13 cellular contexts compared by ENCODE assay signal in genomic region chr11:33779849-33780528, GRCh38. TPM values are rescaled to one million over a fixed set of nuclear protein-coding genes. Genes with fewer than 3 reads are reported as not detected.
A peak's percentile ranks its signal among the peaks of the same experiment; 100 is the strongest.
DNase-seq lines count a peak whose midpoint lies in the region; ATAC-seq, FAIRE-seq and TF ChIP-seq lines count a peak whose summit lies in the region.
"Had no signal": no experiment of that assay in that cellular context is flagged by ENCODE, and none has a peak within 500 bp of the region (broad histone marks: within the 10 kb centered on the region; RNA-seq: fewer than 3 reads in every experiment).

No MANE protein-coding gene starts in this region.

- H3K27ac ChIP-seq in tibial artery, result no peak overlapping the region
- no peak overlapping the region for H3K27ac ChIP-seq in A673 (ENCODE audit: low read depth, low read length, poor library complexity, severe bottlenecking)
- H3K27ac ChIP-seq: BLaER1 had no signal

- peaks cover 0 to 17% of the 10 kb centered on the region in 2 donors for H3K27me3 ChIP-seq in tibial artery
- no peaks in the 10 kb centered on the region for H3K27me3 ChIP-seq in A673 (replicated peaks; ENCODE audit: insufficient read depth, low read depth, low read length, poor library complexity)

- H3K9me3 Mint-ChIP-seq in nephron progenitor cell, result no peaks in the 10 kb centered on the region
- H3K9me3 Mint-ChIP-seq: T-helper 2 cell treated with Interferon-gamma antibody and Interleukin-4, amounts not matched to agents 5 μg/mL and 100 μg/mL, for 36 hours had no signal

- peaks cover 32% of the 10 kb centered on the region for H3K27me3 Mint-ChIP-seq in nephron progenitor cell (ENCODE audit: low read depth, poor library complexity)

- H3K27ac Mint-ChIP-seq in nephron progenitor cell, result no peak overlapping the region
- H3K27ac Mint-ChIP-seq: T-helper 2 cell treated with Interferon-gamma antibody and Interleukin-4, amounts not matched to agents 5 μg/mL and 100 μg/mL, for 36 hours had no signal

- CTCF ChIA-PET in A673 (lab: Charles Lee), result no interaction called here

- no peaks in the 10 kb centered on the region for H3K36me3 Mint-ChIP-seq in nephron progenitor cell (ENCODE audit: low read depth)

- FAIRE-seq in RCC 7860 (lab: Jason Lieb, UNC), result no peak

- peaks cover 35% of the 10 kb centered on the region for H3K4me1 Mint-ChIP-seq in nephron progenitor cell

- intact Hi-C loops in tibial artery (cut with DNase I; ENCODE audit: low total_unique reads) (no loop called here), A673 (cut with micrococcal nuclease; ENCODE audit: unreplicated experiment) (no loop called here)

- no peak for ATAC-seq in activated CD4-positive, CD25-positive, alpha-beta regulatory T cell treated with anti-CD3 and anti-CD28 coated beads, Interleukin-2, amount 50 U/mL, for 24 hours

- BruUV-seq in A673 (replicated peaks; lab: Mats Ljungman, UMichigan), result no TSS peak

- H3K4me1 ChIP-seq in tibial artery (peaks cover 0 to 20% (median 5%) of the 10 kb centered on the region in 4 donors), A673 (ENCODE audit: insufficient read depth, low read length, poor library complexity, severe bottlenecking) (peaks cover 33% of the 10 kb centered on the region)

- H3K4me3 ChIP-seq in fibroblast of pulmonary artery (replicated peaks; ENCODE audit: low read depth, low read length) (no peak overlapping the region), tibial artery (no peak overlapping the region), A673 (ENCODE audit: low read depth, low read length, poor library complexity, severe bottlenecking) (no peak overlapping the region)
- H3K4me3 ChIP-seq: BLaER1 had no signal

- DNase-seq in AG08396 (ENCODE audit: low spot score), result peak; percentile 76
- peak; percentile 20 for DNase-seq in RCC 7860 (ENCODE audit: low spot score)
- DNase-seq in fibroblast of pulmonary artery (ENCODE audit: low read depth), result peak; percentile 85
- DNase-seq in nephron progenitor cell, result no peak
- no peak for DNase-seq in stimulated activated CD4-positive, alpha-beta T cell treated with anti-CD3 and anti-CD28 coated beads, Interleukin-2, amount 100 ng/mL, for 48 hours
- no peak for DNase-seq in tibial artery
- DNase-seq in A673 (ENCODE audit: low spot score), result no peak
- DNase-seq: amygdala, foreskin melanocyte, NCI-H1694 treated with DMSO at 0.1 percent for 48 hours had no signal

- H3K36me3 ChIP-seq in tibial artery (no peaks in the 10 kb centered on the region), A673 (ENCODE audit: insufficient read depth, low read length, poor library complexity, severe bottlenecking) (no peaks in the 10 kb centered on the region)
- H3K36me3 ChIP-seq: BLaER1 had no signal

- H3K9me3 ChIP-seq in tibial artery (no peaks in the 10 kb centered on the region), A673 (ENCODE audit: low read depth, low read length, poor library complexity, severe bottlenecking) (no peaks in the 10 kb centered on the region)
- H3K9me3 ChIP-seq: BLaER1 had no signal

- peak overlapping the region; percentile 8 for H3K4me3 Mint-ChIP-seq in nephron progenitor cell
- H3K4me3 Mint-ChIP-seq: T-helper 2 cell treated with Interferon-gamma antibody and Interleukin-4, amounts not matched to agents 5 μg/mL and 100 μg/mL, for 36 hours had no signal

- TF ChIP-seq CTCF in fibroblast of pulmonary artery (IDR thresholded peaks at IDR 0.05; ENCODE audit: low read length, missing control alignments), result no peak
- TF ChIP-seq CTCF in nephron progenitor cell (IDR thresholded peaks at IDR 0.05), result no peak
- TF ChIP-seq CTCF in tibial artery (IDR thresholded peaks at IDR 0.05), result no peak
- TF ChIP-seq CTCF in A673 (conservative IDR thresholded peaks at IDR 0.05; ENCODE audit: low read depth, low read length), result no peak

- POLR2A ChIA-PET in A673 (lab: Charles Lee; ENCODE audit: low non-redundant PET), result no interaction called here

RNA-seq across cellular contexts. Expression of gene FBXO3, which starts 5.7 kb away (rescaled TPM):
- total RNA-seq in A673 (2021), result 59.2 and 64.6 TPM in 2 replicates

RNA-seq across cellular contexts. Expression of gene CD59, which starts 43.8 kb away (rescaled TPM):
- 193 and 204 TPM in 2 replicates for total RNA-seq in A673 (2021)

Comparison
In these comparisons a context has a peak if more than half of its experiments do, and no peak if none do; other contexts are left out.
1. DNase-seq: peak in AG08396 (single experiment), RCC 7860 (single experiment) and fibroblast of pulmonary artery (single experiment); none in nephron progenitor cell (single experiment), stimulated activated CD4-positive, alpha-beta T cell treated with anti-CD3 and anti-CD28 coated beads, Interleukin-2, amount 100 ng/mL, for 48 hours (0 of 2), tibial artery (0 of 2) and A673 (single experiment).